ENCODE assay signal across 8 cellular contexts in the genomic region with DNA sequence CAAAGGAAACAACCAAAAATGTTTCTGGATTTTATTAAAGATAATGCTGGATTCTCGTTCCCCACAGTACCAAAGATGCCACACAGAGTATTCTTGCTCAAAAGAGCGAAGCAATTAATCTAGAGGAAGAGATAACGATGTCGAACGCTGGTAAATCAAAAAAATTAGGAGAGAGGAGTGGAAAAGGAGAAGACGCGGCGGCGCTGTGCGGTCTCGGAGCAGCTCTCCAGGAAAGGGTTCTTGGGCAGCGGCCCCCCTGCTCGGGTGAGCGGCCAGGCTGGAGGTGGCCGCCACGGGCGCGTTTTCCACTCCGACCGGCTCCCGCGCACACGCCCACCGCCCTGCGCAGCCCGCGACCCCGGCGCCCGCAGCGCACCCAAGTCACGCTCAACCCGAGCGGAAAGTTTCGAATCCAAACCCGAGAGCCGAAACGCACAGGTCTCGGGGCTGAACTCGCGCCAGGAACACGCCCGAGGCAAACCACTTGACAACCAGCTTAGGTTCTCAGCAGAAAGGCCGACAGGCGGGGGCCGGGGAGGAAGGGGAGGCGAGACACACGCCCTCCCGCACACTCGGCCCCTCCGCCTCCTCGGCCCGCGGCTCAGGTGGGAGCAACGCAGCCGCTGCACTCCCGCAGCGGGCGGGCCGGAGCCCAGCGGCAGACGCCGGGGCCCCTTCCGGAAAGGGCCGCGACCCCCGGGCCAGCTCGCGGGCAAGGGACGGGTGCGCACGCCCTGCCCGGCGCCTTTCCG. TPM values are rescaled to one million over a fixed set of nuclear protein-coding genes. Genes with fewer than 3 reads are reported as not detected.
DNase-seq lines count a peak whose midpoint lies in the region; ATAC-seq lines count a peak whose summit lies in the region.

No MANE protein-coding gene starts in this region.

- H3K4me3 ChIP-seq in muscle layer of duodenum (ENCODE audit: low read depth in 1 of 2, low read length in 2 of 2) = peak overlapping the region; percentile 68 to 94

- H3K27ac ChIP-seq in muscle layer of duodenum (ENCODE audit: low read length) = no peak overlapping the region

- H3K4me1 Mint-ChIP-seq in stimulated activated effector memory CD8-positive, alpha-beta T cell treated with anti-CD3 and anti-CD28 coated beads, Interleukin-12 subunit alpha, Interleukin-12 subunit beta, amount 100 ng/mL, for 72 hours = peaks cover 37% of the 10 kb centered on the region

- H3K27me3 ChIP-seq in muscle layer of duodenum (ENCODE audit: low read depth, low read length) = no peaks in the 10 kb centered on the region

- DNase-seq in AG20443 (ENCODE audit: low spot score) (peak; percentile 72), NCI-H774 (lab: John Stamatoyannopoulos, UW) (peak; percentile 27)
- DNase-seq in activated T-cell treated with anti-CD3 and anti-CD28 coated beads, Interleukin-2, amount 50 U/mL, for 1 hour = peak; percentile 58
- DNase-seq in stimulated activated effector memory CD8-positive, alpha-beta T cell treated with anti-CD3 and anti-CD28 coated beads, Interleukin-12 subunit alpha, Interleukin-12 subunit beta, amount 100 ng/mL, for 72 hours (ENCODE audit: low spot score in 2 of 2) = peak; percentile 27 to 65

- no peaks in the 10 kb centered on the region for H3K9me3 Mint-ChIP-seq in stimulated activated effector memory CD8-positive, alpha-beta T cell treated with anti-CD3 and anti-CD28 coated beads, Interleukin-12 subunit alpha, Interleukin-12 subunit beta, amount 100 ng/mL, for 72 hours

- H3K4me1 ChIP-seq in muscle layer of duodenum (ENCODE audit: control insufficient read depth in 1 of 2, insufficient read depth in 2 of 2, low read length in 2 of 2) = peaks cover 0 to 6% of the 10 kb centered on the region in 2 donors

- ATAC-seq in GM18907 (IDR thresholded peaks at IDR 0.05; ENCODE audit: unreplicated experiment) (peak; percentile 50), HG03159 (IDR thresholded peaks at IDR 0.05; ENCODE audit: unreplicated experiment) (peak; percentile 53), esophagus mucosa (peak; percentile 44)
- ATAC-seq in stimulated activated effector memory CD8-positive, alpha-beta T cell treated with anti-CD3 and anti-CD28 coated beads, Interleukin-12 subunit alpha, Interleukin-12 subunit beta, amount 100 ng/mL, for 72 hours = peak; percentile 70

- peaks cover 21% of the 10 kb centered on the region for H3K36me3 Mint-ChIP-seq in stimulated activated effector memory CD8-positive, alpha-beta T cell treated with anti-CD3 and anti-CD28 coated beads, Interleukin-12 subunit alpha, Interleukin-12 subunit beta, amount 100 ng/mL, for 72 hours

- H3K27ac Mint-ChIP-seq in stimulated activated effector memory CD8-positive, alpha-beta T cell treated with anti-CD3 and anti-CD28 coated beads, Interleukin-12 subunit alpha, Interleukin-12 subunit beta, amount 100 ng/mL, for 72 hours = peak overlapping the region; percentile 27

- H3K36me3 ChIP-seq in muscle layer of duodenum (ENCODE audit: control insufficient read depth in 1 of 2, insufficient read depth in 2 of 2, low read length in 2 of 2) = no peaks in the 10 kb centered on the region

- no peaks in the 10 kb centered on the region for H3K9me3 ChIP-seq in muscle layer of duodenum (ENCODE audit: control insufficient read depth in 1 of 2, low read length in 2 of 2)

- peak overlapping the region; percentile 84 for H3K4me3 Mint-ChIP-seq in stimulated activated effector memory CD8-positive, alpha-beta T cell treated with anti-CD3 and anti-CD28 coated beads, Interleukin-12 subunit alpha, Interleukin-12 subunit beta, amount 100 ng/mL, for 72 hours

RNA-seq across cellular contexts. Expression of a gene that starts 0.9 kb away (rescaled TPM):
- total RNA-seq in esophagus mucosa = 31.6 TPM
